8 cellular contexts compared by ENCODE assay signal in the genomic region with DNA sequence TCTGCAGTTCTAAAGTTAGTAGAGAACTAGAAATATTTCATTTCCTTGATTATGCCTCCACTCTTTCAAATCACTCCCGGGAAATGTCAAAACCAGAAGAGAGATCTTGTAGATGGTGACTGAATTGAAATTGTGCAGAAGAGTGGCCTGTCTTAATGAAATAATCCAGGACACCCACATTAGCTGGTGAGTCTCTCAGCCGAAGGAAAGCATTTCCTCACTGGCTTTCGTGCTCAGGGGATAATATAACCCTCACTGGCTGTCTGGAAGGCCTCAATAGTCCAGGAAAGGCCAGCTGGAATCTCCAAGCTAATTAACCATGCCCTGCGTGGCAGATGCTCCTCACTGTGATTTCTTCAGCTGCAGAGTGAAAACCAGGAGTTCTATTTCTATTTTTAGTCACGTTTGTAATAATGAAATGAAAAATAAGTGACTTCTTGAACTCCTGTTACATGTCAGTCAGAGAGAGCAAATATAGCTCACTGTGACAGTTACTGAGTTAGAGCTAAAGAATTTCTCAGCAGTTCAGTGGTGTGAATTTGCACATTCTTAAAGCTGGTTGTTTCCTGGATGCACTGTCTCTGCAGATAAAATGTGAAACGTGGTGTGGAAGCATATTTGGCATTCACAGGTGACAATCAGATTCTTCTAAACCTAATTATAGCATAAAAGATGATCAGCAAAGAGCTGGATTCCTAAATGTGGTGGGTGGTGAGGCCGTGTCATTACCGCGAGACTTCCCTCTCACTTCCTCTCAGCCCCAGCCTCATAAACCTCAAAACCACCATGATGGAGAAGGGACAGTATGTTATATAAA.
DNase-seq lines count a peak whose midpoint lies in the region; ATAC-seq and TF ChIP-seq lines count a peak whose summit lies in the region.

No MANE protein-coding gene starts in this region.

- no peaks in the 10 kb centered on the region for H3K36me3 Mint-ChIP-seq in activated CD4-positive, alpha-beta memory T cell treated with anti-CD3 and anti-CD28 coated beads for 36 hours
- no peaks in the 10 kb centered on the region for H3K36me3 Mint-ChIP-seq in activated CD4-positive, alpha-beta memory T cell treated with anti-CD3 and anti-CD28 coated beads, Interleukin-2, amount 10 ng/mL, durations not matched to agents 7 days and 5 days (ENCODE audit: low read depth)
- no peaks in the 10 kb centered on the region for H3K36me3 Mint-ChIP-seq in WTC11

- TF ChIP-seq CTCF in WTC11 (IDR thresholded peaks at IDR 0.05) = no peak

- H3K9me3 Mint-ChIP-seq in activated CD4-positive, alpha-beta memory T cell treated with anti-CD3 and anti-CD28 coated beads for 36 hours = no peaks in the 10 kb centered on the region
- no peaks in the 10 kb centered on the region for H3K9me3 Mint-ChIP-seq in activated CD4-positive, alpha-beta memory T cell treated with anti-CD3 and anti-CD28 coated beads, Interleukin-2, amount 10 ng/mL, durations not matched to agents 7 days and 5 days
- no peaks in the 10 kb centered on the region for H3K9me3 Mint-ChIP-seq in WTC11

- POLR2A ChIA-PET in activated CD4-positive, alpha-beta memory T cell treated with anti-CD3 and anti-CD28 coated beads for 36 hours (lab: Charles Lee) = no interaction called here
- POLR2A ChIA-PET in activated CD4-positive, alpha-beta memory T cell treated with anti-CD3 and anti-CD28 coated beads, Interleukin-2, amount 10 ng/mL, durations not matched to agents 7 days and 5 days (lab: Charles Lee) = no interaction called here
- POLR2A ChIA-PET in WTC11 (lab: Charles Lee) = no interaction called here

- peak; percentile 22 for DNase-seq in activated CD4-positive, alpha-beta memory T cell treated with anti-CD3 and anti-CD28 coated beads for 36 hours
- no peak for DNase-seq in activated CD4-positive, alpha-beta memory T cell treated with anti-CD3 and anti-CD28 coated beads, Interleukin-2, amount 10 ng/mL, durations not matched to agents 7 days and 5 days
- peak; percentile 69 to 85 for DNase-seq in NCI-H524 (lab: John Stamatoyannopoulos, UW)
- DNase-seq in kidney tubule cell (ENCODE audit: low spot score) = peak; percentile 8
- no peak for DNase-seq in WTC11 (ENCODE audit: low spot score)
- DNase-seq in ureter (ENCODE audit: low spot score) = no peak
- no peak for DNase-seq in NCI-H1092 (lab: John Stamatoyannopoulos, UW)

- H3K27me3 Mint-ChIP-seq in activated CD4-positive, alpha-beta memory T cell treated with anti-CD3 and anti-CD28 coated beads for 36 hours = peaks cover 4% of the 10 kb centered on the region
- H3K27me3 Mint-ChIP-seq in activated CD4-positive, alpha-beta memory T cell treated with anti-CD3 and anti-CD28 coated beads, Interleukin-2, amount 10 ng/mL, durations not matched to agents 7 days and 5 days = peaks cover 20% of the 10 kb centered on the region
- H3K27me3 Mint-ChIP-seq in WTC11 (ENCODE audit: low read depth) = no peaks in the 10 kb centered on the region

- peaks cover 16% of the 10 kb centered on the region for H3K4me1 Mint-ChIP-seq in activated CD4-positive, alpha-beta memory T cell treated with anti-CD3 and anti-CD28 coated beads for 36 hours (ENCODE audit: low read depth)
- H3K4me1 Mint-ChIP-seq in activated CD4-positive, alpha-beta memory T cell treated with anti-CD3 and anti-CD28 coated beads, Interleukin-2, amount 10 ng/mL, durations not matched to agents 7 days and 5 days = peaks cover 12% of the 10 kb centered on the region
- H3K4me1 Mint-ChIP-seq in WTC11 = no peaks in the 10 kb centered on the region

- H3K27ac Mint-ChIP-seq in activated CD4-positive, alpha-beta memory T cell treated with anti-CD3 and anti-CD28 coated beads for 36 hours = no peak overlapping the region
- H3K27ac Mint-ChIP-seq in activated CD4-positive, alpha-beta memory T cell treated with anti-CD3 and anti-CD28 coated beads, Interleukin-2, amount 10 ng/mL, durations not matched to agents 7 days and 5 days = no peak overlapping the region
- H3K27ac Mint-ChIP-seq in WTC11 = no peak overlapping the region

- ATAC-seq in HG02763 (IDR thresholded peaks at IDR 0.05; ENCODE audit: unreplicated experiment) = peak; percentile 89
- no peak for ATAC-seq in WTC11

- no peak overlapping the region for H3K4me3 Mint-ChIP-seq in activated CD4-positive, alpha-beta memory T cell treated with anti-CD3 and anti-CD28 coated beads for 36 hours
- no peak overlapping the region for H3K4me3 Mint-ChIP-seq in activated CD4-positive, alpha-beta memory T cell treated with anti-CD3 and anti-CD28 coated beads, Interleukin-2, amount 10 ng/mL, durations not matched to agents 7 days and 5 days
- H3K4me3 Mint-ChIP-seq in WTC11 = no peak overlapping the region

- intact Hi-C loops in activated CD4-positive, alpha-beta memory T cell treated with anti-CD3 and anti-CD28 coated beads for 36 hours (cut with micrococcal nuclease) = no loop called here

- CTCF ChIA-PET in activated CD4-positive, alpha-beta memory T cell treated with anti-CD3 and anti-CD28 coated beads for 36 hours (lab: Charles Lee) = no interaction called here
- CTCF ChIA-PET in activated CD4-positive, alpha-beta memory T cell treated with anti-CD3 and anti-CD28 coated beads, Interleukin-2, amount 10 ng/mL, durations not matched to agents 7 days and 5 days (lab: Charles Lee) = no interaction called here
- CTCF ChIA-PET in WTC11 (lab: Charles Lee) = no interaction called here

TF ChIP-seq in WTC11, 78 proteins besides CTCF, POLR2A, EP300 and RAD21 (continues in another document):
- TF ChIP-seq, protein P1, sequence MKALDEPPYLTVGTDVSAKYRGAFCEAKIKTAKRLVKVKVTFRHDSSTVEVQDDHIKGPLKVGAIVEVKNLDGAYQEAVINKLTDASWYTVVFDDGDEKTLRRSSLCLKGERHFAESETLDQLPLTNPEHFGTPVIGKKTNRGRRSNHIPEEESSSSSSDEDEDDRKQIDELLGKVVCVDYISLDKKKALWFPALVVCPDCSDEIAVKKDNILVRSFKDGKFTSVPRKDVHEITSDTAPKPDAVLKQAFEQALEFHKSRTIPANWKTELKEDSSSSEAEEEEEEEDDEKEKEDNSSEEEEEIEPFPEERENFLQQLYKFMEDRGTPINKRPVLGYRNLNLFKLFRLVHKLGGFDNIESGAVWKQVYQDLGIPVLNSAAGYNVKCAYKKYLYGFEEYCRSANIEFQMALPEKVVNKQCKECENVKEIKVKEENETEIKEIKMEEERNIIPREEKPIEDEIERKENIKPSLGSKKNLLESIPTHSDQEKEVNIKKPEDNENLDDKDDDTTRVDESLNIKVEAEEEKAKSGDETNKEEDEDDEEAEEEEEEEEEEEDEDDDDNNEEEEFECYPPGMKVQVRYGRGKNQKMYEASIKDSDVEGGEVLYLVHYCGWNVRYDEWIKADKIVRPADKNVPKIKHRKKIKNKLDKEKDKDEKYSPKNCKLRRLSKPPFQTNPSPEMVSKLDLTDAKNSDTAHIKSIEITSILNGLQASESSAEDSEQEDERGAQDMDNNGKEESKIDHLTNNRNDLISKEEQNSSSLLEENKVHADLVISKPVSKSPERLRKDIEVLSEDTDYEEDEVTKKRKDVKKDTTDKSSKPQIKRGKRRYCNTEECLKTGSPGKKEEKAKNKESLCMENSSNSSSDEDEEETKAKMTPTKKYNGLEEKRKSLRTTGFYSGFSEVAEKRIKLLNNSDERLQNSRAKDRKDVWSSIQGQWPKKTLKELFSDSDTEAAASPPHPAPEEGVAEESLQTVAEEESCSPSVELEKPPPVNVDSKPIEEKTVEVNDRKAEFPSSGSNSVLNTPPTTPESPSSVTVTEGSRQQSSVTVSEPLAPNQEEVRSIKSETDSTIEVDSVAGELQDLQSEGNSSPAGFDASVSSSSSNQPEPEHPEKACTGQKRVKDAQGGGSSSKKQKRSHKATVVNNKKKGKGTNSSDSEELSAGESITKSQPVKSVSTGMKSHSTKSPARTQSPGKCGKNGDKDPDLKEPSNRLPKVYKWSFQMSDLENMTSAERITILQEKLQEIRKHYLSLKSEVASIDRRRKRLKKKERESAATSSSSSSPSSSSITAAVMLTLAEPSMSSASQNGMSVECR (CRISPR knock-in tag; IDR thresholded peaks at IDR 0.05; ENCODE audit: borderline replicate concordance) = no peak
- TF ChIP-seq, protein P2, sequence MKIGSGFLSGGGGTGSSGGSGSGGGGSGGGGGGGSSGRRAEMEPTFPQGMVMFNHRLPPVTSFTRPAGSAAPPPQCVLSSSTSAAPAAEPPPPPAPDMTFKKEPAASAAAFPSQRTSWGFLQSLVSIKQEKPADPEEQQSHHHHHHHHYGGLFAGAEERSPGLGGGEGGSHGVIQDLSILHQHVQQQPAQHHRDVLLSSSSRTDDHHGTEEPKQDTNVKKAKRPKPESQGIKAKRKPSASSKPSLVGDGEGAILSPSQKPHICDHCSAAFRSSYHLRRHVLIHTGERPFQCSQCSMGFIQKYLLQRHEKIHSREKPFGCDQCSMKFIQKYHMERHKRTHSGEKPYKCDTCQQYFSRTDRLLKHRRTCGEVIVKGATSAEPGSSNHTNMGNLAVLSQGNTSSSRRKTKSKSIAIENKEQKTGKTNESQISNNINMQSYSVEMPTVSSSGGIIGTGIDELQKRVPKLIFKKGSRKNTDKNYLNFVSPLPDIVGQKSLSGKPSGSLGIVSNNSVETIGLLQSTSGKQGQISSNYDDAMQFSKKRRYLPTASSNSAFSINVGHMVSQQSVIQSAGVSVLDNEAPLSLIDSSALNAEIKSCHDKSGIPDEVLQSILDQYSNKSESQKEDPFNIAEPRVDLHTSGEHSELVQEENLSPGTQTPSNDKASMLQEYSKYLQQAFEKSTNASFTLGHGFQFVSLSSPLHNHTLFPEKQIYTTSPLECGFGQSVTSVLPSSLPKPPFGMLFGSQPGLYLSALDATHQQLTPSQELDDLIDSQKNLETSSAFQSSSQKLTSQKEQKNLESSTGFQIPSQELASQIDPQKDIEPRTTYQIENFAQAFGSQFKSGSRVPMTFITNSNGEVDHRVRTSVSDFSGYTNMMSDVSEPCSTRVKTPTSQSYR (CRISPR knock-in tag; IDR thresholded peaks at IDR 0.05) = no peak
- TF ChIP-seq, protein P3, sequence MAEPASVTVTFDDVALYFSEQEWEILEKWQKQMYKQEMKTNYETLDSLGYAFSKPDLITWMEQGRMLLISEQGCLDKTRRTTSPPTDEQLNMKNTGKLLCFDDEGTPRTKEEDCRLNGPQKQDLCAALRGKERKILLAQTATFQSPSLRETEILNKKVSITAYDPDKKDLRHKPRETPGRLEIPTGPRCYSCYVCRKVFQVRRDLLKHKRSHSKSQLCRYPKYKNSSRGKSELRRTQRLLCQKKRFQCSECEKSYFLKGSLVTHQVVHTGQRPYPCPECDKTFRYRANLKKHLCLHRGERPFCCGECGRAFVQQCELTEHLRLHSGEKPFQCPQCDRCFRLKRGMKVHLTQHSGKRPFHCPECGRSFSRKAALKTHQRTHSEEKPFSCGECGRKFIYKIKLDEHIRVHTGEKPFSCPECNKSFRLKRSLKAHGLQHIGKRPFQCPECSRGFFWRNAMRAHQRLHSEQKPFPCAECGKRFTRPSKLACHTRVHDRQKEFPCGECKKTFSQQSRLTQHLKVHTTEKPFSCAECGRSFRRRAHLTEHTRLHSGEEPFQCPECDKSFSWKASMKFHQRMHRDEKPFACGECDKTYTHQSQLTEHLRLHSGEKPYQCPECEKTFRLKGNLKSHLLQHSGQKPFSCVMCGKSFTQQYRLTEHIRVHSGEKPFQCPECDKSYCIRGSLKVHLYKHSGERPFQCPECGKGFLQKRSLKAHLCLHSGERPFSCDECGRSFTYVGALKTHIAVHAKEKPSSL (CRISPR knock-in tag; conservative IDR thresholded peaks at IDR 0.05) = no peak
- TF ChIP-seq ELF4 (CRISPR knock-in tag; IDR thresholded peaks at IDR 0.05; ENCODE audit: low read depth) (no peak), ETV6 (CRISPR knock-in tag; IDR thresholded peaks at IDR 0.05) (no peak)

Comparison
In these comparisons a context has a peak if more than half of its experiments do, and no peak if none do; other contexts are left out.
1. DNase-seq: peak in activated CD4-positive, alpha-beta memory T cell treated with anti-CD3 and anti-CD28 coated beads for 36 hours (single experiment), NCI-H524 (2 of 2) and kidney tubule cell (single experiment); none in activated CD4-positive, alpha-beta memory T cell treated with anti-CD3 and anti-CD28 coated beads, Interleukin-2, amount 10 ng/mL, durations not matched to agents 7 days and 5 days (single experiment), WTC11 (single experiment), ureter (single experiment) and NCI-H1092 (single experiment).